Comparison of ENCODE assay signal across 12 cellular contexts in the genomic region with DNA sequence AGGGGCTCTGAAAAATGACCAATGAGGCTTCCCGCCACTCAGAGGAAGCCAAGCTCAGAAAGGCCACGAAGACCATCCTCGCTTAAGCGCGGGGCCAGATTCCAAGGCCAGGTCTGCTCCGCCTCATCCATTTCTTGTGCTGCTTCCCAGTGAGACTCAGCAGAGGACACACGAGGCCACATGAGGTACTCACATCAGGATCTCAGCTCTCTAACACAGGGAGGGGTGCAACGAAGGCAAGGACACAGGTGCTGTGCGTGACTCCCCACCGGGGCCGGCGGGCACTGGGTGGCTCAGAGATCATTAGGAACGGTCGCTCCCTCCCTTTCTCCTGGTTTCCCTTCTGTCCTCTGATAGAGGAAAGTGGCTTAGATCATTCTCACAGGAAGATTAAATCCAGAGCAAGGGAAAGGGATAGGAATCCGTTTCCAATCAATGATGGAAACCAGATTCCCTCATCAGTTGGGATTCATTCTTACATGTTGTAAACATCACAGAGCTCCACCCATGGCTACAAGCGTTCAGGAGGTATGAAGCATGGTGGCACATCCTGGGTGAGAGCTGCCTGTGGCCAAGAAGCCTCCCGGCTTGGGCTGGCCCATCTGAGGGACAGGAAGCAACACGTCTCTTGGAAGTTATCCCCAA. TPM values are rescaled to one million over a fixed set of nuclear protein-coding genes. Genes with fewer than 3 reads are reported as not detected.
A peak's percentile ranks its signal among the peaks of the same experiment; 100 is the strongest.
DNase-seq lines count a peak whose midpoint lies in the region; ATAC-seq and TF ChIP-seq lines count a peak whose summit lies in the region.
"Had no signal": no experiment of that assay in that cellular context is flagged by ENCODE, and none has a peak within 500 bp of the region (broad histone marks: within the 10 kb centered on the region; RNA-seq: fewer than 3 reads in every experiment).

No MANE protein-coding gene starts in this region.

- peaks cover 20% of the 10 kb centered on the region for H3K36me3 ChIP-seq in osteoblast (ENCODE audit: insufficient read depth, low read length)
- no peaks in the 10 kb centered on the region for H3K36me3 ChIP-seq in aorta (ENCODE audit: control insufficient read depth in 1 of 2, insufficient read depth in 2 of 2, low read length in 1 of 2)

- H4K20me1 ChIP-seq in osteoblast (ENCODE audit: insufficient read depth, low read length) = peaks cover 51% of the 10 kb centered on the region

- H2AFZ ChIP-seq in osteoblast (ENCODE audit: low read length) = no peak overlapping the region

- in situ Hi-C loops in G401 (cut with HindIII; ENCODE audit: low sequenced_read_pairs) = no loop called here

- H3K27me3 Mint-ChIP-seq in natural killer cell (ENCODE audit: low read depth in 2 of 2) = no peaks in the 10 kb centered on the region
- H3K27me3 Mint-ChIP-seq in natural killer cell treated with Interleukin-12 subunit alpha and Interleukin-12 subunit beta and Interleukin-15 and Interleukin-18, amount 100 ng/mL, for 72 hours = no peaks in the 10 kb centered on the region
- no peaks in the 10 kb centered on the region for H3K27me3 Mint-ChIP-seq in endothelial cell (ENCODE audit: unreplicated experiment)

- H3K27me3 ChIP-seq in osteoblast (ENCODE audit: insufficient read depth, low read length) (no peaks in the 10 kb centered on the region), aorta (ENCODE audit: control insufficient read depth in 1 of 2, insufficient read depth in 2 of 2, low read length in 1 of 2) (no peaks in the 10 kb centered on the region)

- no peak overlapping the region for H3K4me2 ChIP-seq in osteoblast (ENCODE audit: insufficient read depth, low read length)

- no peak for ATAC-seq in natural killer cell
- ATAC-seq in natural killer cell treated with Interleukin-12 subunit alpha and Interleukin-12 subunit beta and Interleukin-15 and Interleukin-18, amount 100 ng/mL, for 72 hours = no peak
- ATAC-seq in aorta (ENCODE audit: low FRiP score) = peak; percentile 2
- ATAC-seq in HG03460 (IDR thresholded peaks at IDR 0.05; ENCODE audit: unreplicated experiment) = no peak

- H3K4me3 ChIP-seq in osteoblast (ENCODE audit: insufficient read depth, low read length) (no peak overlapping the region), aorta (ENCODE audit: low read length in 2 of 2) (no peak overlapping the region)
- H3K4me3 ChIP-seq: HAP-1 had no signal

- peaks cover 85 to 89% of the 10 kb centered on the region in 2 donors for H3K4me1 Mint-ChIP-seq in natural killer cell
- peaks cover 57 to 65% of the 10 kb centered on the region in 2 donors for H3K4me1 Mint-ChIP-seq in natural killer cell treated with Interleukin-12 subunit alpha and Interleukin-12 subunit beta and Interleukin-15 and Interleukin-18, amount 100 ng/mL, for 72 hours (ENCODE audit: low read depth in 2 of 2)
- peaks cover 39% of the 10 kb centered on the region for H3K4me1 Mint-ChIP-seq in endothelial cell (ENCODE audit: unreplicated experiment)

- DNase-seq in natural killer cell = no peak
- DNase-seq in natural killer cell treated with Interleukin-12 subunit alpha and Interleukin-12 subunit beta and Interleukin-15 and Interleukin-18, amount 100 ng/mL, for 72 hours (ENCODE audit: low spot score) = no peak
- no peak for DNase-seq in endothelial cell (ENCODE audit: low spot score)
- no peak for DNase-seq in osteoblast (ENCODE audit: insufficient read length, low spot score, missing footprints)
- DNase-seq in aorta = peak in 1 of 2 donors; percentile 66
- no peak for DNase-seq in G401 (ENCODE audit: low spot score)
- no peak for DNase-seq in SHP77 treated with DMSO at 0.1 percent for 48 hours (lab: John Stamatoyannopoulos, UW)
- DNase-seq: effector CD4-positive, alpha-beta T cell; SIG-M5; stimulated activated CD4-positive, alpha-beta T cell treated with anti-CD3 and anti-CD28 coated beads, Interleukin-2, amount 100 ng/mL, for 48 hours had no signal

- H3K27ac Mint-ChIP-seq in natural killer cell (peak overlapping the region; percentile 61 to 65), endothelial cell (ENCODE audit: unreplicated experiment) (peak overlapping the region; percentile 57)
- H3K27ac Mint-ChIP-seq in natural killer cell treated with Interleukin-12 subunit alpha and Interleukin-12 subunit beta and Interleukin-15 and Interleukin-18, amount 100 ng/mL, for 72 hours = peak overlapping the region in 1 of 2 donors; percentile 29

- peaks cover 92% of the 10 kb centered on the region for H3K79me2 ChIP-seq in osteoblast (ENCODE audit: insufficient read depth, low read length)

- TF ChIP-seq CTCF in natural killer cell (IDR thresholded peaks at IDR 0.05) = no peak
- no peak for TF ChIP-seq CTCF in endothelial cell (IDR thresholded peaks at IDR 0.05; ENCODE audit: unreplicated experiment)
- no peak for TF ChIP-seq CTCF in osteoblast (IDR thresholded peaks at IDR 0.05; ENCODE audit: extremely low read depth, low read depth, low read length)

- intact Hi-C loops in natural killer cell (cut with micrococcal nuclease) = no loop called here
- intact Hi-C loops in aorta (cut with DNase I) = no loop called here

- H3K4me3 Mint-ChIP-seq in natural killer cell = no peak overlapping the region
- no peak overlapping the region for H3K4me3 Mint-ChIP-seq in natural killer cell treated with Interleukin-12 subunit alpha and Interleukin-12 subunit beta and Interleukin-15 and Interleukin-18, amount 100 ng/mL, for 72 hours
- H3K4me3 Mint-ChIP-seq in endothelial cell (ENCODE audit: unreplicated experiment) = no peak overlapping the region

- H3K27ac ChIP-seq in osteoblast (ENCODE audit: low read depth, low read length) (peak overlapping the region; percentile 77), aorta (ENCODE audit: low read depth in 1 of 2, low read length in 2 of 2) (peak overlapping the region; percentile 88 to 94)

- no peaks in the 10 kb centered on the region for H3K9me3 ChIP-seq in osteoblast (ENCODE audit: low read depth, low read length)
- no peaks in the 10 kb centered on the region for H3K9me3 ChIP-seq in aorta (ENCODE audit: control insufficient read depth, low read length)
- H3K9me3 ChIP-seq: HAP-1 had no signal

- H3K4me1 ChIP-seq in osteoblast (ENCODE audit: insufficient read depth, low read length) (peaks cover 74% of the 10 kb centered on the region), aorta (ENCODE audit: control insufficient read depth in 1 of 2, insufficient read depth in 2 of 2, low read length in 2 of 2) (peaks cover 14 to 19% of the 10 kb centered on the region in 2 donors)
- H3K4me1 ChIP-seq: HAP-1 had no signal

- H3K36me3 Mint-ChIP-seq in natural killer cell = no peaks in the 10 kb centered on the region
- no peaks in the 10 kb centered on the region for H3K36me3 Mint-ChIP-seq in natural killer cell treated with Interleukin-12 subunit alpha and Interleukin-12 subunit beta and Interleukin-15 and Interleukin-18, amount 100 ng/mL, for 72 hours
- no peaks in the 10 kb centered on the region for H3K36me3 Mint-ChIP-seq in endothelial cell (ENCODE audit: low read depth, unreplicated experiment)

- H3K9me3 Mint-ChIP-seq in natural killer cell = no peaks in the 10 kb centered on the region
- no peaks in the 10 kb centered on the region for H3K9me3 Mint-ChIP-seq in natural killer cell treated with Interleukin-12 subunit alpha and Interleukin-12 subunit beta and Interleukin-15 and Interleukin-18, amount 100 ng/mL, for 72 hours
- no peaks in the 10 kb centered on the region for H3K9me3 Mint-ChIP-seq in endothelial cell (ENCODE audit: unreplicated experiment)

- WGBS in aorta, 2 donors = 63 to 69% methylated on average over 18 of the region's 18 CpGs

RNA-seq across cellular contexts. Expression of a gene that starts 46.7 kb away (rescaled TPM):
- 100 to 1,000 TPM; 369 to 393 (median 375) TPM for total RNA-seq in natural killer cell
- 100 to 1,000 TPM; 270 to 359 TPM for total RNA-seq in natural killer cell treated with Interleukin-12 subunit alpha and Interleukin-12 subunit beta and Interleukin-15 and Interleukin-18, amount 100 ng/mL, for 72 hours
- 414 TPM for total RNA-seq in endothelial cell (ENCODE audit: unreplicated experiment)
- total RNA-seq in osteoblast = 217 and 224 TPM in 2 replicates
- 100 to 1,000 TPM; 289 to 297 TPM for total RNA-seq in aorta
- 100 to 1,000 TPM; 230 to 254 TPM for polyA plus RNA-seq in aorta
- total RNA-seq in G401 (2014; rRNA removed; shearing (Covaris generic)) = 342 and 345 TPM in 2 replicates
